In the genomic region with DNA sequence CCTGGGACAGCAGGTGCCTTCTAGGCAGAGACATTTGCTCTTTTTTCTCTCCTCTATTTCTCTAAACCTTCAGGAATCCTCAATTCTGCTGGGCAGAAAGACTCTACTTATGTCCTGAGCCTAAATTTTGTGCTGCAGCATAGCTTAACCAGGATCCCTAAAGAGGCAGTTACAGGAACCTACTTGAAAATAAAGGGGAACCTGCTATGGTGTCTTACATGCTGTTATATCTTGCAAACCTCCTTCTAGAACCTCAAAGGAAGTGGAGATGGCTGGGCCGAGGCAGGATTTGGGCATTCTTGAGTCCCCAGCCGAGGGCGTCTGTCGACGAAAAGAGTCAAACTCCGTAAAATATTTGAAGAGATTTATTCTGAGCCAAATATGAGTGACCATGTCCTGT, we compare ENCODE assay signal across 1 cellular context.
TF ChIP-seq lines count a peak whose summit lies in the region.

No MANE protein-coding gene starts in this region.

TF ChIP-seq in H1, 55 proteins besides CTCF, POLR2A, EP300 and RAD21 (continued from another document):
- TF ChIP-seq USF2 (IDR thresholded peaks at IDR 0.05; ENCODE audit: low read length) (no peak), CHD2 (IDR thresholded peaks at IDR 0.05; ENCODE audit: low read length) (no peak), SUZ12 (IDR thresholded peaks at IDR 0.05; ENCODE audit: low read length) (no peak), KDM1A (IDR thresholded peaks at IDR 0.05; ENCODE audit: borderline replicate concordance, low read length) (no peak), RBBP5 (IDR thresholded peaks at IDR 0.05; ENCODE audit: borderline replicate concordance, low read depth, low read length) (no peak), TBP (IDR thresholded peaks at IDR 0.05; ENCODE audit: low read depth, low read length) (no peak), SAP30 (IDR thresholded peaks at IDR 0.05; ENCODE audit: insufficient read depth, insufficient replicate concordance, low read length) (no peak)
